12 cellular contexts compared by ENCODE assay signal in genomic region chr7:159015081-159015893, GRCh38.
A peak's percentile ranks its signal among the peaks of the same experiment; 100 is the strongest.
DNase-seq lines count a peak whose midpoint lies in the region; ATAC-seq and TF ChIP-seq lines count a peak whose summit lies in the region.
"Had no signal": no experiment of that assay in that cellular context is flagged by ENCODE, and none has a peak within 500 bp of the region (broad histone marks: within the 10 kb centered on the region; RNA-seq: fewer than 3 reads in every experiment).

No MANE protein-coding gene starts in this region.

- H3K36me3 Mint-ChIP-seq in stimulated activated naive B cell treated with anti-CD40 and anti-IgM and Interleukin-4, amounts not matched to agents 10 μg/mL and 1 μg/mL and 100 μg/mL, for 72 hours = no peaks in the 10 kb centered on the region

- WGBS in mammary epithelial cell (ENCODE audit: low coverage, missing lambda C conversion rate) = 29% methylated on average over 18 of the region's 20 CpGs

- H3K27me3 ChIP-seq in mammary epithelial cell (ENCODE audit: insufficient read depth, low read length) = no peaks in the 10 kb centered on the region
- peaks cover 0 to 2% of the 10 kb centered on the region in 2 donors for H3K27me3 ChIP-seq in left lung
- H3K27me3 ChIP-seq in A673 (replicated peaks; ENCODE audit: insufficient read depth, low read depth, low read length, poor library complexity) = no peaks in the 10 kb centered on the region

- no peak overlapping the region for H3K4me3 ChIP-seq in mammary epithelial cell (replicated peaks in 1 of 3; ENCODE audit: insufficient read depth in 1 of 3, low read depth in 2 of 3, low read length in 3 of 3)
- H3K4me3 ChIP-seq in left lung = no peak overlapping the region
- no peak overlapping the region for H3K4me3 ChIP-seq in A673 (ENCODE audit: low read depth, low read length, poor library complexity, severe bottlenecking)

- in situ Hi-C loops in mammary epithelial cell (cut with MboI; ENCODE audit: low sequenced_read_pairs in 2 of 2) = no loop called here

- no peak overlapping the region for H3K27ac Mint-ChIP-seq in stimulated activated naive B cell treated with anti-CD40 and anti-IgM and Interleukin-4, amounts not matched to agents 10 μg/mL and 1 μg/mL and 100 μg/mL, for 72 hours

- peaks cover 9% of the 10 kb centered on the region in 2 donors for H3K27me3 Mint-ChIP-seq in stimulated activated naive B cell treated with anti-CD40 and anti-IgM and Interleukin-4, amounts not matched to agents 10 μg/mL and 1 μg/mL and 100 μg/mL, for 72 hours

- no peak overlapping the region for H3K9ac ChIP-seq in mammary epithelial cell (ENCODE audit: insufficient read depth, low read length)

- H3K9me3 Mint-ChIP-seq in stimulated activated naive B cell treated with anti-CD40 and anti-IgM and Interleukin-4, amounts not matched to agents 10 μg/mL and 1 μg/mL and 100 μg/mL, for 72 hours = peaks cover 2 to 4% of the 10 kb centered on the region in 2 donors

- CTCF ChIA-PET in mammary epithelial cell (lab: Charles Lee; ENCODE audit: low non-redundant PET) (no interaction called here), A673 (lab: Charles Lee) (no interaction called here)

- intact Hi-C loops in mammary epithelial cell (cut with micrococcal nuclease) (no loop called here), left lung (cut with DNase I) (no loop called here), A673 (cut with micrococcal nuclease; ENCODE audit: unreplicated experiment) (no loop called here)

- no peak overlapping the region for H2AFZ ChIP-seq in mammary epithelial cell (ENCODE audit: low read depth, low read length)

- peaks cover 5 to 6% of the 10 kb centered on the region in 2 donors for H3K4me1 Mint-ChIP-seq in stimulated activated naive B cell treated with anti-CD40 and anti-IgM and Interleukin-4, amounts not matched to agents 10 μg/mL and 1 μg/mL and 100 μg/mL, for 72 hours

- H3K27ac ChIP-seq in mammary epithelial cell (ENCODE audit: insufficient read depth, low read depth, low read length) (no peak overlapping the region), left lung (no peak overlapping the region), A673 (ENCODE audit: low read depth, low read length, poor library complexity, severe bottlenecking) (no peak overlapping the region)

- H3K4me3 Mint-ChIP-seq in stimulated activated naive B cell treated with anti-CD40 and anti-IgM and Interleukin-4, amounts not matched to agents 10 μg/mL and 1 μg/mL and 100 μg/mL, for 72 hours = no peak overlapping the region

- no peaks in the 10 kb centered on the region for H4K20me1 ChIP-seq in mammary epithelial cell (ENCODE audit: insufficient read depth, low read length)

- POLR2A ChIA-PET in A673 (lab: Charles Lee; ENCODE audit: low non-redundant PET) = no interaction called here

- dilution Hi-C loops in mammary epithelial cell (cut with HindIII; ENCODE audit: low sequenced_read_pairs) = no loop called here

- DNase-seq in HT1080 (ENCODE audit: low read depth) (peak; percentile 32), mammary epithelial cell (peak; percentile 3), left lung (peak; percentile 66 to 68), NCI-H1436 treated with DMSO at 0.1 percent for 48 hours (lab: John Stamatoyannopoulos, UW) (no peak), A673 (ENCODE audit: low spot score) (no peak), NCI-H128 (lab: John Stamatoyannopoulos, UW; ENCODE audit: unreplicated experiment) (no peak)
- DNase-seq in stimulated activated naive B cell treated with anti-CD40 and anti-IgM and Interleukin-4, amounts not matched to agents 10 μg/mL and 1 μg/mL and 100 μg/mL, for 72 hours = no peak
- DNase-seq: cortex of kidney; DMS79 treated with DMSO at 0.1 percent for 48 hours; NCI-H1092 treated with DMSO at 0.1 percent for 48 hours; stimulated activated CD4-positive, alpha-beta T cell treated with anti-CD3 and anti-CD28 coated beads, Interleukin-1b, Interleukin-23, amount 100 ng/mL, for 48 hours had no signal

- H3K9me3 ChIP-seq in mammary epithelial cell (replicated peaks; ENCODE audit: insufficient read depth, low read length) = peaks cover 4% of the 10 kb centered on the region
- H3K9me3 ChIP-seq in left lung = no peaks in the 10 kb centered on the region
- H3K9me3 ChIP-seq in A673 (ENCODE audit: low read depth, low read length, poor library complexity, severe bottlenecking) = no peaks in the 10 kb centered on the region

- TF ChIP-seq CTCF in mammary epithelial cell (conservative IDR thresholded peaks at IDR 0.05 in 1 of 2, IDR thresholded peaks at IDR 0.05 in 1 of 2; ENCODE audit: extremely low read depth in 1 of 2, insufficient read depth in 1 of 2, low read depth in 1 of 2, low read length in 2 of 2) (no peak), left lung (IDR thresholded peaks at IDR 0.05) (no peak), A673 (conservative IDR thresholded peaks at IDR 0.05; ENCODE audit: low read depth, low read length) (no peak)

- H3K36me3 ChIP-seq in mammary epithelial cell (ENCODE audit: insufficient read depth, low read length) (no peaks in the 10 kb centered on the region), left lung (no peaks in the 10 kb centered on the region), A673 (ENCODE audit: insufficient read depth, low read length, poor library complexity, severe bottlenecking) (no peaks in the 10 kb centered on the region)

- BruUV-seq in mammary epithelial cell (replicated peaks; lab: Mats Ljungman, UMichigan) (no TSS peak), A673 (replicated peaks; lab: Mats Ljungman, UMichigan) (no TSS peak)

- no peak overlapping the region for H3K4me2 ChIP-seq in mammary epithelial cell (ENCODE audit: insufficient read depth, low read depth, low read length)

- no peaks in the 10 kb centered on the region for H3K4me1 ChIP-seq in mammary epithelial cell (ENCODE audit: insufficient read depth, low read length)
- H3K4me1 ChIP-seq in left lung = peaks cover 5 to 10% of the 10 kb centered on the region in 2 donors
- peaks cover 5% of the 10 kb centered on the region for H3K4me1 ChIP-seq in A673 (ENCODE audit: insufficient read depth, low read length, poor library complexity, severe bottlenecking)

- no peaks in the 10 kb centered on the region for H3K79me2 ChIP-seq in mammary epithelial cell (ENCODE audit: insufficient read depth, low read length)

- ATAC-seq in left lung = peak; percentile 81
- ATAC-seq in stimulated activated naive B cell treated with anti-CD40 and anti-IgM and Interleukin-4, amounts not matched to agents 10 μg/mL and 1 μg/mL and 100 μg/mL, for 72 hours (replicated peaks) = peak; percentile 41 to 45
- ATAC-seq in HG02970 (IDR thresholded peaks at IDR 0.05; ENCODE audit: low FRiP score, unreplicated experiment) = no peak

Comparison
In these comparisons a context has a peak if more than half of its experiments do, and no peak if none do; other contexts are left out.
1. DNase-seq: peak in HT1080 (single experiment), mammary epithelial cell (single experiment) and left lung (2 of 2); none in stimulated activated naive B cell treated with anti-CD40 and anti-IgM and Interleukin-4, amounts not matched to agents 10 μg/mL and 1 μg/mL and 100 μg/mL, for 72 hours (single experiment), NCI-H1436 treated with DMSO at 0.1 percent for 48 hours (single experiment), A673 (single experiment) and NCI-H128 (single experiment).